8 cellular contexts compared by ENCODE assay signal in the genomic region with DNA sequence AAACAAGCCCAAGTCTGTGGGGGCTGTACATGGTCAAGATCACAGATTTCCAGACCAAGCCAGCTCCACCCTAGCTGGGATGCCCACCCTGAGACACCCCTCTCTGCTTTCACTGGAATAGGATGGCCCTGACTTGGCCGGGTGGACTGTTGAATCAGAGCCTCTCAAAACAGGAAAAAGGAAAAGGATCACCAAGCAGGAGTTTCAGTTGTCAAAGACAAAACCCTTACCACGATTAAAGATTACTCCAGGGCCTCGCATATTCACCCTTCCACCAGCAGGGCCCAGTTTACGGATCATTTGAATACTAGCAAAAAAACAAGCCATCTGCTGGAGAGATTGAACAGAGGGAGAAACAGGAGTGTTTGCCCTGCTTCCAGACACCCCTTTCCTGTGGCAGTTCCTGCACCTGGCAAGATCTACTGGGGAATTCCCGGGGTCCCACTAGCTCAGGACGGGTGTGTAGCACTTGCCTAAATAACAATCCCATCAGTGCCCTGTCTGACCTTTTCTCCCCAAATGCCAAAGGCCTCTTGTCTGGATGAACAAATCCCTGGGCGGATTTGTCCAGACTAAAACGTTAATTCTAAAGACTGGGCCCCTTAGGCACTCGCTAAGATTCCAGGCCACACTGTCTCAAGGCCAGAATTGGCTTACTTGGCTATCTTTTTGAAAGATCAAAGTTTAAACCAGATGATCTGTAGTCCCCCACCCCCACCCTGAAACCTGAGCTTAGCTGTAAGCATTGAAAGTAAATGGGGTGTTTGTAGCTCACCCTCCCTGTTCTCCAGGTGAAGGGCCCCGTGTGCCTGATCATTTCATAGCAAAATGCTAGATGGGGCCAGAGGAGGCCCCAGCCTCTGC. TPM values are rescaled to one million over a fixed set of nuclear protein-coding genes. Genes with fewer than 3 reads are reported as not detected.
DNase-seq lines count a peak whose midpoint lies in the region; ATAC-seq and TF ChIP-seq lines count a peak whose summit lies in the region.

No MANE protein-coding gene starts in this region.

- H3K36me3 Mint-ChIP-seq in HFFc6 (ENCODE audit: low read depth) = peaks cover 52% of the 10 kb centered on the region

- no peak for TF ChIP-seq POLR2A in ovary (IDR thresholded peaks at IDR 0.05)

- no peaks in the 10 kb centered on the region for H3K9me2 ChIP-seq in SK-N-SH

- H3K4me3 ChIP-seq in SK-N-SH (ENCODE audit: low read depth in 2 of 2, low read length in 1 of 2) (no peak overlapping the region; a peak in 2 of 4 replicates), ovary (no peak overlapping the region)

- no peak for ATAC-seq in GM19395 (IDR thresholded peaks at IDR 0.05; ENCODE audit: unreplicated experiment)
- no peak for ATAC-seq in HG03571 (IDR thresholded peaks at IDR 0.05; ENCODE audit: unreplicated experiment)

- CTCF ChIA-PET in SK-N-SH (lab: Yijun Ruan, JAX) = interaction anchor here (1.2 to 1.3 kb wide), 3 partner anchors 10 to 18 kb away, joined by 3 to 5 read pairs (median 3); no protein-coding TSS in a partner anchor

- H3K36me3 ChIP-seq in SK-N-SH (replicated peaks in 1 of 2; ENCODE audit: control insufficient read depth in 1 of 2, insufficient read depth in 2 of 2, low read length in 1 of 2) (peaks cover 0 to 14% of the 10 kb centered on the region in 2 experiments), ovary (no peaks in the 10 kb centered on the region)

- TF ChIP-seq CTCF in C4-2B (conservative IDR thresholded peaks at IDR 0.05) = no peak
- peak; percentile 76 for TF ChIP-seq CTCF in HFFc6 (IDR thresholded peaks at IDR 0.05)
- peak; percentile 66 for TF ChIP-seq CTCF in SK-N-SH (IDR thresholded peaks at IDR 0.05)
- peak in 1 of 3 donors; percentile 9 for TF ChIP-seq CTCF in ovary (IDR thresholded peaks at IDR 0.05)

- H3K4me1 ChIP-seq in SK-N-SH (ENCODE audit: control insufficient read depth in 1 of 2, insufficient read depth in 2 of 2, low read depth in 1 of 2, low read length in 1 of 2) = peaks cover 43 to 58% of the 10 kb centered on the region in 2 experiments; a peak in 3 of 4 replicates
- H3K4me1 ChIP-seq in ovary (ENCODE audit: insufficient read depth) = peaks cover 31% of the 10 kb centered on the region

- no peak for TF ChIP-seq EP300 in SK-N-SH (IDR thresholded peaks at IDR 0.05; ENCODE audit: borderline replicate concordance in 1 of 2, low read depth in 1 of 2, low read length in 1 of 2)
- TF ChIP-seq EP300 in ovary (IDR thresholded peaks at IDR 0.05) = no peak

- H3K9me3 ChIP-seq in SK-N-SH = no peaks in the 10 kb centered on the region
- H3K9me3 ChIP-seq in ovary = no peaks in the 10 kb centered on the region

- 19% methylated on average over 10 of the region's 10 CpGs for WGBS in SK-N-SH (ENCODE audit: low lambda C conversion rate)
- WGBS in ovary, 3 donors = 38 to 41% (median 38%) methylated on average over 10 of the region's 10 CpGs

- H3K4me3 Mint-ChIP-seq in HFFc6 = peak overlapping the region; percentile 63

- H3K9me3 Mint-ChIP-seq in HFFc6 = no peaks in the 10 kb centered on the region

- peaks cover 17% of the 10 kb centered on the region for H3K27me3 Mint-ChIP-seq in HFFc6 (ENCODE audit: insufficient read depth)

- H4K20me1 ChIP-seq in SK-N-SH (ENCODE audit: insufficient read depth) = no peaks in the 10 kb centered on the region

- peak overlapping the region; percentile 92 for H3K27ac ChIP-seq in C4-2B
- peak overlapping the region; percentile 81 to 99 for H3K27ac ChIP-seq in SK-N-SH (ENCODE audit: low read depth in 2 of 2, low read length in 1 of 2)
- peak overlapping the region; percentile 100 for H3K27ac ChIP-seq in epithelial cell of prostate
- H3K27ac ChIP-seq in ovary = peak overlapping the region; percentile 46 to 78

- POLR2A ChIA-PET in SK-N-SH (lab: Yijun Ruan, JAX) = no interaction called here

- H2AFZ ChIP-seq in SK-N-SH (ENCODE audit: low read depth) = no peak overlapping the region

- H3F3A ChIP-seq in SK-N-SH (replicated peaks; ENCODE audit: insufficient read depth) = peaks cover 75% of the 10 kb centered on the region

- H3K27me3 ChIP-seq in SK-N-SH (ENCODE audit: insufficient read depth) = no peaks in the 10 kb centered on the region
- no peaks in the 10 kb centered on the region for H3K27me3 ChIP-seq in ovary

- peak overlapping the region; percentile 100 for H3K27ac Mint-ChIP-seq in HFFc6

- H3K4me1 Mint-ChIP-seq in HFFc6 (ENCODE audit: low read depth) = peaks cover 98% of the 10 kb centered on the region

- peaks cover 91% of the 10 kb centered on the region for H3K79me2 ChIP-seq in SK-N-SH (ENCODE audit: insufficient read depth)

- DNase-seq in HFFc6 (peak; percentile 60), SK-N-SH (peak; percentile 56), epithelial cell of prostate (ENCODE audit: low read depth, low spot score) (no peak), ovary (no peak), NCI-H1105 (lab: John Stamatoyannopoulos, UW) (no peak)

- peak overlapping the region; percentile 73 for H3K9ac ChIP-seq in SK-N-SH

- H3K4me2 ChIP-seq in SK-N-SH = peak overlapping the region; percentile 66

- intact Hi-C loops in ovary (cut with DNase I) = no loop called here

- peak; percentile 27 for TF ChIP-seq RAD21 in SK-N-SH (IDR thresholded peaks at IDR 0.05; ENCODE audit: low read length)

TF ChIP-seq in SK-N-SH, 30 proteins besides CTCF, POLR2A, EP300 and RAD21:
- TF ChIP-seq, protein P1, sequence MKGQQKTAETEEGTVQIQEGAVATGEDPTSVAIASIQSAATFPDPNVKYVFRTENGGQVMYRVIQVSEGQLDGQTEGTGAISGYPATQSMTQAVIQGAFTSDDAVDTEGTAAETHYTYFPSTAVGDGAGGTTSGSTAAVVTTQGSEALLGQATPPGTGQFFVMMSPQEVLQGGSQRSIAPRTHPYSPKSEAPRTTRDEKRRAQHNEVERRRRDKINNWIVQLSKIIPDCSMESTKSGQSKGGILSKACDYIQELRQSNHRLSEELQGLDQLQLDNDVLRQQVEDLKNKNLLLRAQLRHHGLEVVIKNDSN (IDR thresholded peaks at IDR 0.05; ENCODE audit: borderline replicate concordance, low read depth) = no peak
- 0 out of 2 replicates have a peak, but pooled peaks have one; percentile 12 for TF ChIP-seq NFIC (IDR thresholded peaks at IDR 0.05; ENCODE audit: borderline replicate concordance)

RNA-seq across cellular contexts. Expression of a gene that starts 38.4 kb away (rescaled TPM):
- 1,000 to 10,000 TPM in 5 of 6 experiments, 100 to 1,000 TPM in 1; 972 to 1,299 (median 1,250) TPM for total RNA-seq in HFFc6 (2021; fragmentation: NEBNext Ultra II Directional; extraction: Animal tissue kit (Norgen Biotek cat#: 25700))
- polyA plus RNA-seq in SK-N-SH (2012; rRNA removed) (494 and 598 TPM in 2 replicates), ovary (100 to 1,000 TPM; 188 to 458 TPM)
- 222 and 365 TPM in 2 replicates for polyA plus RNA-seq in SK-N-SH (2012; cell fraction: cytosol; rRNA removed)
- polyA plus RNA-seq in SK-N-SH (2012; cell fraction: nucleus; rRNA removed) = 687 and 951 TPM in 2 replicates
- total RNA-seq in ovary = 100 to 1,000 TPM; 139 to 419 (median 299) TPM

RNA-seq across cellular contexts. Expression of a gene that starts 58.4 kb away (rescaled TPM):
- total RNA-seq in HFFc6 (2021; fragmentation: NEBNext Ultra II Directional; extraction: Animal tissue kit (Norgen Biotek cat#: 25700)) = under 1 TPM; 0.09 to 0.45 (median 0.19) TPM
- polyA plus RNA-seq in SK-N-SH (2012; rRNA removed) (1.7 and 3.0 TPM in 2 replicates), ovary (1 to 10 TPM in 1 of 2 donors, under 1 TPM in 1; 0.22 to 3.6 TPM)
- polyA plus RNA-seq in SK-N-SH (2012; cell fraction: cytosol; rRNA removed) = 0.48 and 0.50 TPM in 2 replicates
- 14.5 and 19.0 TPM in 2 replicates for polyA plus RNA-seq in SK-N-SH (2012; cell fraction: nucleus; rRNA removed)
- 1 to 10 TPM in 5 of 7 donors, under 1 TPM in 2; 0.81 to 8.0 (median 3.1) TPM for total RNA-seq in ovary

Comparison
In these comparisons a context has a peak if more than half of its experiments do, and no peak if none do; other contexts are left out.
1. DNase-seq: peak in HFFc6 (single experiment) and SK-N-SH (single experiment); none in epithelial cell of prostate (single experiment), ovary (0 of 5) and NCI-H1105 (single experiment).
2. Peak in every context shown above with its lines, with median percentiles within 50 percentile points of each other: H3K27ac ChIP-seq.